Comparison of ENCODE assay signal across 1 cellular context in the genomic region with DNA sequence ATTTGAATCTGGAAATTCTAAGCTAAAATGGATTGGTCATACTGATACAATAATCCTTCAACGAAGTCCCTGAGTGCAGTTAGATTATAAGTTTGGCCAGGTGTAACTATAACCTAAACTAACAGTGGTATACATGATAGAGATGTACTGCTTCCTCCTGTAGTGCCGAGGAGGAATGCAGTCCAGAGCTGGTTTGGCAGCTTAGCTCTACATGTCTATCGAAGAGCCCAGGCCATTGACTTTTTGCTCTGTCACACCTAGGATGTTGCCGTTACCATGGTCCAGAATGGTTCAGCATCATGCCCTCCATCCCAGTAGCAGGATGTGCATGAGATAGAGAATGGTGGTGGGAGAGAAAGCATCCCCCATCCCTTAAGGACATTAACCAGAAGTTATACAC.
TF ChIP-seq lines count a peak whose summit lies in the region.

No MANE protein-coding gene starts in this region.

TF ChIP-seq in IMR-90, 13 proteins besides CTCF, POLR2A, EP300 and RAD21:
- no peak for TF ChIP-seq MXI1 (IDR thresholded peaks at IDR 0.05; ENCODE audit: borderline replicate concordance, low read depth, low read length)
- TF ChIP-seq, protein P1, sequence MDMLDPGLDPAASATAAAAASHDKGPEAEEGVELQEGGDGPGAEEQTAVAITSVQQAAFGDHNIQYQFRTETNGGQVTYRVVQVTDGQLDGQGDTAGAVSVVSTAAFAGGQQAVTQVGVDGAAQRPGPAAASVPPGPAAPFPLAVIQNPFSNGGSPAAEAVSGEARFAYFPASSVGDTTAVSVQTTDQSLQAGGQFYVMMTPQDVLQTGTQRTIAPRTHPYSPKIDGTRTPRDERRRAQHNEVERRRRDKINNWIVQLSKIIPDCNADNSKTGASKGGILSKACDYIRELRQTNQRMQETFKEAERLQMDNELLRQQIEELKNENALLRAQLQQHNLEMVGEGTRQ (IDR thresholded peaks at IDR 0.05; ENCODE audit: low read depth, low read length) = no peak
- TF ChIP-seq MAFK (IDR thresholded peaks at IDR 0.05; ENCODE audit: low read depth, low read length) = no peak
- TF ChIP-seq, protein P2, sequence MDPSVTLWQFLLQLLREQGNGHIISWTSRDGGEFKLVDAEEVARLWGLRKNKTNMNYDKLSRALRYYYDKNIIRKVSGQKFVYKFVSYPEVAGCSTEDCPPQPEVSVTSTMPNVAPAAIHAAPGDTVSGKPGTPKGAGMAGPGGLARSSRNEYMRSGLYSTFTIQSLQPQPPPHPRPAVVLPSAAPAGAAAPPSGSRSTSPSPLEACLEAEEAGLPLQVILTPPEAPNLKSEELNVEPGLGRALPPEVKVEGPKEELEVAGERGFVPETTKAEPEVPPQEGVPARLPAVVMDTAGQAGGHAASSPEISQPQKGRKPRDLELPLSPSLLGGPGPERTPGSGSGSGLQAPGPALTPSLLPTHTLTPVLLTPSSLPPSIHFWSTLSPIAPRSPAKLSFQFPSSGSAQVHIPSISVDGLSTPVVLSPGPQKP (IDR thresholded peaks at IDR 0.05; ENCODE audit: borderline replicate concordance, low read depth, low read length) = no peak
- no peak for TF ChIP-seq CEBPB (IDR thresholded peaks at IDR 0.05; ENCODE audit: low read depth, low read length)
- TF ChIP-seq FOS (IDR thresholded peaks at IDR 0.05; ENCODE audit: low read depth, low read length) = no peak
TF ChIP-seq in IMR-90: peak in this region for 0.
